29 cellular contexts compared by ENCODE assay signal in genomic region chr12:81105687-81106086, GRCh38. TPM values are rescaled to one million over a fixed set of nuclear protein-coding genes. Genes with fewer than 3 reads are reported as not detected.
DNase-seq lines count a peak whose midpoint lies in the region; ATAC-seq, FAIRE-seq and TF ChIP-seq lines count a peak whose summit lies in the region.
"Had no signal": no experiment of that assay in that cellular context is flagged by ENCODE, and none has a peak within 500 bp of the region (broad histone marks: within the 10 kb centered on the region; RNA-seq: fewer than 3 reads in every experiment).

No MANE protein-coding gene starts in this region.

- CTCF ChIA-PET in Caco-2 (lab: Charles Lee), result no interaction called here

- H3K9me3 Mint-ChIP-seq in Caco-2 (ENCODE audit: unreplicated experiment) (no peaks in the 10 kb centered on the region), nephron progenitor cell (no peaks in the 10 kb centered on the region)

- no peaks in the 10 kb centered on the region for H3K4me1 Mint-ChIP-seq in Caco-2 (ENCODE audit: low read depth, unreplicated experiment)
- H3K4me1 Mint-ChIP-seq in nephron progenitor cell, result peaks cover 37% of the 10 kb centered on the region
- H3K4me1 Mint-ChIP-seq: CD14-positive monocyte; CD4-positive, alpha-beta memory T cell; CD4-positive, CD25-positive, alpha-beta regulatory T cell; CD8-positive, alpha-beta memory T cell had no signal

- H3K4me3 ChIP-seq in Caco-2 (ENCODE audit: low read depth, low read length), result no peak overlapping the region
- H3K4me3 ChIP-seq: BLaER1, GM12878 had no signal

- no peaks in the 10 kb centered on the region for H3K27me3 Mint-ChIP-seq in Caco-2 (ENCODE audit: insufficient read depth, unreplicated experiment)
- H3K27me3 Mint-ChIP-seq in nephron progenitor cell (ENCODE audit: low read depth, poor library complexity), result no peaks in the 10 kb centered on the region
- H3K27me3 Mint-ChIP-seq: CD4-positive, alpha-beta memory T cell; CD4-positive, CD25-positive, alpha-beta regulatory T cell; CD8-positive, alpha-beta memory T cell had no signal

- H3K27ac Mint-ChIP-seq in Caco-2 (ENCODE audit: unreplicated experiment) (peak overlapping the region; percentile 30), nephron progenitor cell (peak overlapping the region; percentile 43)
- H3K27ac Mint-ChIP-seq: CD14-positive monocyte; CD4-positive, alpha-beta memory T cell; CD4-positive, CD25-positive, alpha-beta regulatory T cell; CD8-positive, alpha-beta memory T cell had no signal

- no peaks in the 10 kb centered on the region for H3K9me3 ChIP-seq in Caco-2
- H3K9me3 ChIP-seq: BE2C, BLaER1 had no signal

- ATAC-seq in left colon, result no peak
- ATAC-seq: GM12878 had no signal

- no peaks in the 10 kb centered on the region for H3K27me3 ChIP-seq in Caco-2 (replicated peaks; ENCODE audit: control insufficient read depth, insufficient read depth, low read length)
- H3K27me3 ChIP-seq: BE2C, BLaER1 had no signal

- peak; percentile 72 for FAIRE-seq in D721Med (lab: Jason Lieb, UNC)
- FAIRE-seq: A204.1, GM12878, GM12892, GM18507 had no signal

- H3K36me3 Mint-ChIP-seq in Caco-2 (ENCODE audit: insufficient read depth, unreplicated experiment) (no peaks in the 10 kb centered on the region), nephron progenitor cell (ENCODE audit: low read depth) (peaks cover 9% of the 10 kb centered on the region)
- H3K36me3 Mint-ChIP-seq: CD14-positive monocyte; CD4-positive, alpha-beta memory T cell; CD4-positive, CD25-positive, alpha-beta regulatory T cell; CD8-positive, alpha-beta memory T cell had no signal

- H3K36me3 ChIP-seq in Caco-2 (ENCODE audit: control insufficient read depth, insufficient read depth, low read length), result no peaks in the 10 kb centered on the region
- H3K36me3 ChIP-seq: BE2C, BLaER1 had no signal

- BruUV-seq in Caco-2 (replicated peaks; lab: Mats Ljungman, UMichigan), result no TSS peak

- DNase-seq in Caco-2, result no peak
- no peak for DNase-seq in D721Med (ENCODE audit: insufficient read length, low spot score)
- no peak for DNase-seq in nephron progenitor cell
- DNase-seq in left colon, result no peak
- no peak for DNase-seq in central memory CD4-positive, alpha-beta T cell
- no peak for DNase-seq in NCI-H2196 treated with DMSO at 0.1 percent for 48 hours (lab: John Stamatoyannopoulos, UW; ENCODE audit: unreplicated experiment)
- DNase-seq: 8988T; ACHN; BE2C; C1 segment of cervical spinal cord; Calu3; CD4-positive, alpha-beta memory T cell; CD4-positive, CD25-positive, alpha-beta regulatory T cell; CD8-positive, alpha-beta memory T cell; COR-L47; DMS 273 treated with DMSO at 0.1 percent for 48 hours; DMS153; DMS53; DMS79; DND-41; EL; GDM1 had no signal

- intact Hi-C loops in Caco-2 (cut with micrococcal nuclease; ENCODE audit: unreplicated experiment) (no loop called here), left colon (cut with DNase I, micrococcal nuclease) (no loop called here)

- no peak for TF ChIP-seq CTCF in Caco-2 (IDR thresholded peaks at IDR 0.05; ENCODE audit: insufficient read depth in 1 of 2, low read depth in 1 of 2, low read length in 1 of 2, severe bottlenecking in 1 of 2, unreplicated experiment in 1 of 2)
- no peak for TF ChIP-seq CTCF in D721Med (IDR thresholded peaks at IDR 0.05; ENCODE audit: insufficient read depth, missing control alignments)
- TF ChIP-seq CTCF in nephron progenitor cell (IDR thresholded peaks at IDR 0.05), result no peak

- POLR2A ChIA-PET in Caco-2 (lab: Charles Lee), result no interaction called here

- H3K4me3 Mint-ChIP-seq in Caco-2 (ENCODE audit: unreplicated experiment), result no peak overlapping the region
- H3K4me3 Mint-ChIP-seq in nephron progenitor cell, result no peak overlapping the region
- H3K4me3 Mint-ChIP-seq: CD14-positive monocyte; CD4-positive, alpha-beta memory T cell; CD4-positive, CD25-positive, alpha-beta regulatory T cell; CD8-positive, alpha-beta memory T cell had no signal

- H3K4me1 ChIP-seq in Caco-2, result no peaks in the 10 kb centered on the region
- H3K4me1 ChIP-seq: BE2C, BLaER1 had no signal

RNA-seq across cellular contexts. Expression of gene ACSS3, which starts 27.8 kb away (rescaled TPM):
- total RNA-seq in Caco-2 (2022), result 0.70 and 0.95 TPM in 2 replicates
- total RNA-seq in left colon, result 1 to 10 TPM; 1.4 to 2.0 TPM
- total RNA-seq: CD4-positive, alpha-beta memory T cell; CD4-positive, CD25-positive, alpha-beta regulatory T cell; CD8-positive, alpha-beta memory T cell; G401 had no signal
